In the genomic region with DNA sequence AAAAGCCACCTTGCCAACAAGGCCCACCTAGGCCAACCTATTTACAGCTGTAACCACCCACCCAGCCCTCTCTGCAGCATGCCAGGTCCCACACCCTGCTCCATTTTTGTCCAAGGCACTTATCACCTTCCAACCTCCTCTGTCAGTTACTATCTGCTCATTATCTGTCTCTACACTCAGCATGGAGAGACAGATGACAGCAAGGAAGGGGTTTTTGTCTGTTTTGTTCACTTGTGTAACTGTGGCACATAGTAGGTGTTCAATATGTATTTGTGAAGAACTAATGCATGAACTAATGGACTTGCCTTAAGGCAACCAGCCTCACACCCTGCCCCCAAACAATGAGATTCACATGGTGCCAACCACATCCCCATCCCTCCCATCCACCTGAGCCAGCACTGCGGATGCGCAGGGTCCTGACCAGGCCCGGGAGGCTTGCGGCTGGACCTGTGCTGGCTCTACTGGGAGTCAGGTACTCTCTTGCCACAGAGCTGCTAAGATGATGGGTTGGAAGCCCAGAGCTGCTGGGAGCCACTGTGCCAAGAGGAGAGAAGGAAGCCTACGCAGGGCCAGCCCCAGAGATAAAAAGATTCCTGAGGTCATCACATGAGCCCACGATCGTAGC, we compare ENCODE assay signal across 12 cellular contexts. TPM values are rescaled to one million over a fixed set of nuclear protein-coding genes. Genes with fewer than 3 reads are reported as not detected.
DNase-seq lines count a peak whose midpoint lies in the region; ATAC-seq and TF ChIP-seq lines count a peak whose summit lies in the region.
"Had no signal": no experiment of that assay in that cellular context is flagged by ENCODE, and none has a peak within 500 bp of the region (broad histone marks: within the 10 kb centered on the region; RNA-seq: fewer than 3 reads in every experiment).

No MANE protein-coding gene starts in this region.

- H3K27me3 ChIP-seq in SU-DHL-6 (ENCODE audit: low read length) (no peaks in the 10 kb centered on the region), esophagus (ENCODE audit: control insufficient read depth in 1 of 2, insufficient read depth in 2 of 2, low read length in 2 of 2) (no peaks in the 10 kb centered on the region), thymus (ENCODE audit: control insufficient read depth, insufficient read depth) (no peaks in the 10 kb centered on the region)
- H3K27me3 ChIP-seq: MG63, pancreas, tibial artery had no signal

- H3K4me3 Mint-ChIP-seq in activated CD8-positive, alpha-beta memory T cell treated with anti-CD3 and anti-CD28 coated beads, Interleukin-2, amount 10 ng/mL, durations not matched to agents 7 days and 5 days: peak overlapping the region; percentile 69

- H3K9ac ChIP-seq in SU-DHL-6 (ENCODE audit: low read length): peak overlapping the region; percentile 50

- peak; percentile 2 for ATAC-seq in activated CD8-positive, alpha-beta memory T cell treated with anti-CD3 and anti-CD28 coated beads, Interleukin-2, amount 10 ng/mL, durations not matched to agents 7 days and 5 days
- no peak for ATAC-seq in GM21576 (IDR thresholded peaks at IDR 0.05; ENCODE audit: unreplicated experiment)

- H4K20me1 ChIP-seq in SU-DHL-6 (ENCODE audit: low read depth, low read length): no peaks in the 10 kb centered on the region

- H3K4me2 ChIP-seq in SU-DHL-6 (ENCODE audit: low read depth, low read length, poor library complexity, severe bottlenecking): peak overlapping the region; percentile 53

- no peak for DNase-seq in activated CD8-positive, alpha-beta memory T cell treated with anti-CD3 and anti-CD28 coated beads, Interleukin-2, amount 10 ng/mL, durations not matched to agents 7 days and 5 days
- DNase-seq in activated CD8-positive, alpha-beta memory T cell treated with anti-CD3 and anti-CD28 coated beads, Interleukin-2, amount 50 U/mL, for 4 hours: no peak
- DNase-seq in SW480 (ENCODE audit: low spot score) (no peak), HuH-7 (ENCODE audit: low spot score) (no peak)
- DNase-seq: GOT3, MG63, pancreas had no signal

- 0 out of 2 replicates have a peak, but pooled peaks cover 4% of the 10 kb centered on the region for H3F3A ChIP-seq in SU-DHL-6 (ENCODE audit: insufficient read depth)

- no peak overlapping the region for H3K4me3 ChIP-seq in SU-DHL-6 (ENCODE audit: insufficient read depth, low read length, poor library complexity, severe bottlenecking)
- no peak overlapping the region for H3K4me3 ChIP-seq in esophagus (ENCODE audit: low read depth in 1 of 2, low read length in 2 of 2)
- peak overlapping the region; percentile 49 for H3K4me3 ChIP-seq in thymus (ENCODE audit: low read length)
- H3K4me3 ChIP-seq: MG63, pancreas, tibial artery had no signal

- H3K27ac ChIP-seq in SU-DHL-6 (ENCODE audit: low read depth, low read length) (peak overlapping the region; percentile 87), esophagus (ENCODE audit: low read depth in 2 of 2, low read length in 1 of 2) (peak overlapping the region; percentile 74 to 83), thymus (ENCODE audit: low read depth) (peak overlapping the region; percentile 92)
- H3K27ac ChIP-seq: tibial artery had no signal

- H3K4me1 ChIP-seq in esophagus (ENCODE audit: control insufficient read depth in 2 of 2, insufficient read depth in 2 of 2, low read length in 1 of 2) (peaks cover 6 to 32% of the 10 kb centered on the region in 2 donors), thymus (ENCODE audit: control insufficient read depth, insufficient read depth, low read length) (peaks cover 52% of the 10 kb centered on the region)

- H3K9me3 ChIP-seq in SU-DHL-6 (ENCODE audit: insufficient read depth, low read length) (no peaks in the 10 kb centered on the region), esophagus (ENCODE audit: control insufficient read depth in 2 of 2, insufficient read depth in 1 of 2, low read depth in 1 of 2, low read length in 1 of 2) (no peaks in the 10 kb centered on the region), thymus (ENCODE audit: control insufficient read depth) (no peaks in the 10 kb centered on the region)
- H3K9me3 ChIP-seq: MG63, pancreas, tibial artery had no signal

- no peaks in the 10 kb centered on the region for H3K79me2 ChIP-seq in SU-DHL-6 (ENCODE audit: insufficient read depth, low read length)

- WGBS in esophagus, 2 donors: 80 to 86% methylated on average over 7 of the region's 7 CpGs
- 86% methylated on average over 7 of the region's 7 CpGs for WGBS in thymus

- peaks cover 82% of the 10 kb centered on the region for H3K4me1 Mint-ChIP-seq in activated CD8-positive, alpha-beta memory T cell treated with anti-CD3 and anti-CD28 coated beads, Interleukin-2, amount 10 ng/mL, durations not matched to agents 7 days and 5 days

- H2AFZ ChIP-seq in SU-DHL-6 (ENCODE audit: low read depth, low read length, severe bottlenecking): no peak overlapping the region

- no peak for TF ChIP-seq CTCF in SU-DHL-6 (IDR thresholded peaks at IDR 0.05; ENCODE audit: insufficient read depth, low read length, poor library complexity, severe bottlenecking)

- CTCF ChIA-PET in activated CD8-positive, alpha-beta memory T cell treated with anti-CD3 and anti-CD28 coated beads, Interleukin-2, amount 10 ng/mL, durations not matched to agents 7 days and 5 days (lab: Charles Lee): interaction anchor here (0.9 to 7.3 kb wide), 11 partner anchors 9 to 196 kb away, joined by 3 to 75 read pairs (median 6); a partner anchor contains a TSS

- no peaks in the 10 kb centered on the region for H3K27me3 Mint-ChIP-seq in activated CD8-positive, alpha-beta memory T cell treated with anti-CD3 and anti-CD28 coated beads, Interleukin-2, amount 10 ng/mL, durations not matched to agents 7 days and 5 days

- peaks cover 65% of the 10 kb centered on the region for H3K36me3 Mint-ChIP-seq in activated CD8-positive, alpha-beta memory T cell treated with anti-CD3 and anti-CD28 coated beads, Interleukin-2, amount 10 ng/mL, durations not matched to agents 7 days and 5 days

- no peaks in the 10 kb centered on the region for H3K9me3 Mint-ChIP-seq in activated CD8-positive, alpha-beta memory T cell treated with anti-CD3 and anti-CD28 coated beads, Interleukin-2, amount 10 ng/mL, durations not matched to agents 7 days and 5 days (ENCODE audit: low read depth)

- no peaks in the 10 kb centered on the region for H3K9me2 ChIP-seq in SU-DHL-6 (replicated peaks; ENCODE audit: insufficient read depth, low read length)

- H3K36me3 ChIP-seq in SU-DHL-6 (ENCODE audit: low read length) (no peaks in the 10 kb centered on the region; the same call in 1 of the 2 replicates), esophagus (ENCODE audit: control insufficient read depth in 2 of 2, insufficient read depth in 2 of 2, low read length in 1 of 2) (peaks cover 12 to 38% of the 10 kb centered on the region in 2 donors), thymus (ENCODE audit: control insufficient read depth, insufficient read depth) (peaks cover 56% of the 10 kb centered on the region)

- H3K27ac Mint-ChIP-seq in activated CD8-positive, alpha-beta memory T cell treated with anti-CD3 and anti-CD28 coated beads, Interleukin-2, amount 10 ng/mL, durations not matched to agents 7 days and 5 days: peak overlapping the region; percentile 96

RNA-seq across cellular contexts. Expression of a gene that starts 17.2 kb away (rescaled TPM):
- total RNA-seq in activated CD8-positive, alpha-beta memory T cell treated with anti-CD3 and anti-CD28 coated beads, Interleukin-2, amount 10 ng/mL, durations not matched to agents 7 days and 5 days: 10 to 100 TPM; 35.8 to 40.7 TPM
- 10 to 100 TPM; 20.7 to 21.9 TPM for polyA plus RNA-seq in esophagus
- polyA plus RNA-seq in thymus: 36.9 TPM

RNA-seq across cellular contexts. Expression of a gene that starts 19.9 kb away (rescaled TPM):
- total RNA-seq in activated CD8-positive, alpha-beta memory T cell treated with anti-CD3 and anti-CD28 coated beads, Interleukin-2, amount 10 ng/mL, durations not matched to agents 7 days and 5 days: 10 to 100 TPM; 21.9 to 24.4 TPM
- 1 to 10 TPM; 2.3 to 3.6 TPM for polyA plus RNA-seq in esophagus
- 3.6 TPM for polyA plus RNA-seq in thymus

RNA-seq across cellular contexts. Expression of a gene that starts 42.2 kb away (rescaled TPM):
- 10 to 100 TPM; 47.3 to 53.8 TPM for total RNA-seq in activated CD8-positive, alpha-beta memory T cell treated with anti-CD3 and anti-CD28 coated beads, Interleukin-2, amount 10 ng/mL, durations not matched to agents 7 days and 5 days
- polyA plus RNA-seq in esophagus: 10 to 100 TPM; 32.9 TPM
- 31.4 TPM for polyA plus RNA-seq in thymus

RNA-seq across cellular contexts. Expression of a gene that starts 54.7 kb away (rescaled TPM):
- 10 to 100 TPM; 43.5 to 58.7 TPM for total RNA-seq in activated CD8-positive, alpha-beta memory T cell treated with anti-CD3 and anti-CD28 coated beads, Interleukin-2, amount 10 ng/mL, durations not matched to agents 7 days and 5 days
- 10 to 100 TPM; 19.5 to 29.6 TPM for polyA plus RNA-seq in esophagus
- polyA plus RNA-seq in thymus: 53.7 TPM
